Comparison of ENCODE assay signal across 24 cellular contexts in the genomic region with DNA sequence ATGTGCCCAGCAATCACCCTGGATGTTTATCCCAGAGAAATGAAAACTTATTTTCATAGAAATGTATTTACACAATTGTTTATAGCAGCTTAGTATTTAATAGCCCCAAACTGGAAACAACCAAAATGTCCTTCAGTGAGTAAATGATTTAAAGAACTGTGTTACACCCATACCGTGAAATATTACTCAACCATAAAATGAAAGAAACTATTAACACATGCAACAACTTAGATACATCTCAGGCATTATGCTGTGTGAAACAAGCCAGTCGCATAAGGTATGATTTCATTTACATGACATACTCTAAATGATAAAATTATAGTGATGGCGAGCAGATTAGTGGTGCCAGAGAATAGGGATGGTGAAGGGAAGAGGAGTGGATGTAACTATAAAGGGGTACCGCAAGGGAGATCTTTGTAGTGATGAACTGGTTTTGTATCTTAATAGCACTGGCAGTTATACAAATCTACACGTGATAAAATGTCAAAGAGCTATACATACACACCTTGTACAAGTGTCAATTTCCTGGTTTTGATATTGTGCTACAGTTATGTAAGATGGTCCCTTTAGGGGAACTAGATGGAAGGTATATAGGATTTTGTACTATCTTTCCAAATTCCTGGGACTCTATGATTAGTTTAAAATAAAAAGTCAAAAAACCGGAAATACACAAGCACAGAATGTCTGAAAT. TPM values are rescaled to one million over a fixed set of nuclear protein-coding genes. Genes with fewer than 3 reads are reported as not detected.
"Had no signal": no experiment of that assay in that cellular context is flagged by ENCODE, and none has a peak within 500 bp of the region (broad histone marks: within the 10 kb centered on the region; RNA-seq: fewer than 3 reads in every experiment).

No MANE protein-coding gene starts in this region.

- DNase-seq: activated B cell treated with CpG ODN at 0.5 μM for 24 hours; activated CD4-positive, alpha-beta T cell treated with anti-CD3 and anti-CD28 coated beads for 36 hours; activated CD8-positive, alpha-beta memory T cell treated with anti-CD3 and anti-CD28 coated beads, Interleukin-2, amount 10 ng/mL, durations not matched to agents 7 days and 5 days; activated CD8-positive, alpha-beta T cell treated with anti-CD3 and anti-CD28 coated beads, Interleukin-2, amount 10 ng/mL, durations not matched to agents 7 days and 5 days; activated naive CD4-positive, alpha-beta T cell treated with Interleukin-2 at 50 U/mL for 16 hours; activated T-cell treated with anti-CD3 and anti-CD28 coated beads, Interleukin-2, amount 50 U/mL, for 48 hours; anterior cingulate cortex; cortex of kidney; head of caudate nucleus; hippocampal formation; left cardiac atrium; mammary epithelial cell; naive B cell; ovary; retina; sigmoid colon; small intestine; stimulated activated CD4-positive, alpha-beta T cell treated with anti-CD3 and anti-CD28 coated beads, Interleukin-4, amount 100 ng/mL, for 24 hours; trophoblast cell had no signal

- FAIRE-seq: endothelial cell of umbilical vein, keratinocyte, urothelium cell line had no signal

- ATAC-seq: activated CD4-positive, alpha-beta T cell treated with anti-CD3 and anti-CD28 coated beads for 36 hours; activated CD8-positive, alpha-beta memory T cell treated with anti-CD3 and anti-CD28 coated beads, Interleukin-2, amount 10 ng/mL, durations not matched to agents 7 days and 5 days; activated CD8-positive, alpha-beta T cell treated with anti-CD3 and anti-CD28 coated beads, Interleukin-2, amount 10 ng/mL, durations not matched to agents 7 days and 5 days; left cardiac atrium; stimulated activated effector memory CD8-positive, alpha-beta T cell treated with anti-CD3 and anti-CD28 coated beads, Interleukin-12 subunit alpha, Interleukin-12 subunit beta, amount 100 ng/mL, for 72 hours had no signal

RNA-seq across cellular contexts. Expression of a gene that starts 40.5 kb away (rescaled TPM):
- total RNA-seq: endothelial cell of umbilical vein had no signal
- polyA plus RNA-seq: cardiac muscle cell, endothelial cell of umbilical vein had no signal
